In genomic region chr5:32785639-32786216, GRCh38 we compare ENCODE assay signal across 11 cellular contexts.
DNase-seq lines count a peak whose midpoint lies in the region; ATAC-seq, FAIRE-seq and TF ChIP-seq lines count a peak whose summit lies in the region.
"Had no signal": no experiment of that assay in that cellular context is flagged by ENCODE, and none has a peak within 500 bp of the region (broad histone marks: within the 10 kb centered on the region; RNA-seq: fewer than 3 reads in every experiment).

No MANE protein-coding gene starts in this region.

- H3K9me3 Mint-ChIP-seq in endodermal cell: no peaks in the 10 kb centered on the region
- no peaks in the 10 kb centered on the region for H3K9me3 Mint-ChIP-seq in CD4-positive, alpha-beta T cell

- DNase-seq in PC-9 (peak; percentile 91 to 96), endodermal cell (no peak), retinal pigment epithelial cell (ENCODE audit: low read depth) (peak; percentile 86), D341Med (ENCODE audit: low spot score) (no peak), ureter (ENCODE audit: low spot score) (no peak), frontal cortex (ENCODE audit: low spot score in 2 of 2) (no peak)
- no peak for DNase-seq in CD4-positive, alpha-beta T cell
- DNase-seq: NCI-H2081 treated with DMSO at 0.1 percent for 48 hours, thyroid gland had no signal

- intact Hi-C loops in PC-9 (cut with micrococcal nuclease; ENCODE audit: unreplicated experiment): loop anchor here (1.0 to 10.0 kb wide), 10 partner anchors 17 to 489 kb away; partner anchors contain the start of gene ZFR
- intact Hi-C loops in CD4-positive, alpha-beta T cell (cut with DNase I, micrococcal nuclease): no loop called here

- peak overlapping the region; percentile 60 for H3K4me2 ChIP-seq in PC-9

- TF ChIP-seq CTCF in PC-9 (conservative IDR thresholded peaks at IDR 0.05): no peak
- TF ChIP-seq CTCF in endodermal cell (conservative IDR thresholded peaks at IDR 0.05): no peak
- TF ChIP-seq CTCF in retinal pigment epithelial cell (conservative IDR thresholded peaks at IDR 0.05; ENCODE audit: low read depth, low read length): no peak
- TF ChIP-seq CTCF in CD4-positive, alpha-beta T cell (IDR thresholded peaks at IDR 0.05): no peak

- FAIRE-seq in frontal cortex (lab: Jason Lieb, UNC): no peak

- no TSS peak for BruUV-seq in PC-9 (replicated peaks; lab: Mats Ljungman, UMichigan)

- no peaks in the 10 kb centered on the region for H4K20me1 ChIP-seq in PC-9 (ENCODE audit: insufficient read depth)

- peaks cover 5% of the 10 kb centered on the region for H3K4me1 Mint-ChIP-seq in endodermal cell
- H3K4me1 Mint-ChIP-seq in CD4-positive, alpha-beta T cell (ENCODE audit: low read depth): no peaks in the 10 kb centered on the region

- H3K27me3 ChIP-seq in PC-9 (ENCODE audit: insufficient read depth, low read depth): peaks cover 45% of the 10 kb centered on the region
- H3K27me3 ChIP-seq in endodermal cell (ENCODE audit: control insufficient read depth, insufficient read depth, low read length, poor library complexity, severe bottlenecking): no peaks in the 10 kb centered on the region
- no peaks in the 10 kb centered on the region for H3K27me3 ChIP-seq in CD4-positive, alpha-beta T cell (ENCODE audit: control insufficient read depth, insufficient read depth, low read length)
- H3K27me3 ChIP-seq: gastroesophageal sphincter, thyroid gland had no signal

- no peaks in the 10 kb centered on the region for H3K9me2 ChIP-seq in PC-9 (ENCODE audit: insufficient read depth)

- H3K4me3 ChIP-seq in PC-9 (peak overlapping the region; percentile 25; the same call in 1 of the 2 replicates), endodermal cell (ENCODE audit: low read length) (no peak overlapping the region), retinal pigment epithelial cell (ENCODE audit: low read length) (no peak overlapping the region)
- H3K4me3 ChIP-seq: gastroesophageal sphincter, thyroid gland had no signal

- H3K27me3 Mint-ChIP-seq in endodermal cell (ENCODE audit: insufficient read depth): peaks cover 10% of the 10 kb centered on the region
- H3K27me3 Mint-ChIP-seq in CD4-positive, alpha-beta T cell: peaks cover 10% of the 10 kb centered on the region

- H3K36me3 ChIP-seq in PC-9 (ENCODE audit: low read depth) (no peaks in the 10 kb centered on the region), endodermal cell (ENCODE audit: control insufficient read depth, insufficient read depth, low read length) (no peaks in the 10 kb centered on the region)
- H3K36me3 ChIP-seq: gastroesophageal sphincter, thyroid gland had no signal

- peaks cover 28% of the 10 kb centered on the region for H3K4me1 ChIP-seq in PC-9 (replicated peaks; ENCODE audit: insufficient read depth)
- H3K4me1 ChIP-seq in endodermal cell (ENCODE audit: control insufficient read depth, insufficient read depth, low read length): no peaks in the 10 kb centered on the region
- H3K4me1 ChIP-seq: gastroesophageal sphincter had no signal

- POLR2A ChIA-PET in PC-9 (lab: Charles Lee; ENCODE audit: unreplicated experiment): interaction anchor here (0.5 to 0.6 kb wide), 3 partner anchors 25 to 612 kb away, joined by 3 to 11 read pairs (median 3); partner anchors contain the start of gene GOLPH3
- POLR2A ChIA-PET in CD4-positive, alpha-beta T cell (lab: Charles Lee): no interaction called here

- H3F3A ChIP-seq in PC-9 (ENCODE audit: insufficient read depth, low read depth): peaks cover 18% of the 10 kb centered on the region

- CTCF ChIA-PET in PC-9 (lab: Charles Lee): interaction anchor here (0.9 to 1.2 kb wide), 2 partner anchors 52 to 77 kb away, joined by 3 to 4 read pairs; no protein-coding TSS in a partner anchor
- CTCF ChIA-PET in CD4-positive, alpha-beta T cell (lab: Charles Lee): no interaction called here

- no peak overlapping the region for H3K27ac Mint-ChIP-seq in endodermal cell
- H3K27ac Mint-ChIP-seq in CD4-positive, alpha-beta T cell: no peak overlapping the region

- no peaks in the 10 kb centered on the region for H3K36me3 Mint-ChIP-seq in endodermal cell (ENCODE audit: low read depth)
- H3K36me3 Mint-ChIP-seq in CD4-positive, alpha-beta T cell (ENCODE audit: low read depth): no peaks in the 10 kb centered on the region

- H3K79me2 ChIP-seq in PC-9 (ENCODE audit: low read depth): no peaks in the 10 kb centered on the region

- 86% methylated on average over 2 of the region's 2 CpGs; no CpG with 5 or more reads in 1 of the 2 experiments for WGBS in endodermal cell (ENCODE audit: insufficient coverage in 1 of 2, insufficient read length in 1 of 2), 2 experiments

- no peak overlapping the region for H3K4me3 Mint-ChIP-seq in endodermal cell
- H3K4me3 Mint-ChIP-seq in CD4-positive, alpha-beta T cell: no peak overlapping the region

- ATAC-seq in GM18870 (IDR thresholded peaks at IDR 0.05; ENCODE audit: unreplicated experiment): peak; percentile 50
- no peak for ATAC-seq in CD4-positive, alpha-beta T cell (ENCODE audit: poor library complexity)
- ATAC-seq: gastroesophageal sphincter had no signal

- H2AFZ ChIP-seq in PC-9: peak overlapping the region; percentile 24; the same call in 1 of the 2 replicates

- no peak overlapping the region for H3K9ac ChIP-seq in endodermal cell (ENCODE audit: extremely low read depth, low read length, poor library complexity, severe bottlenecking)

- H3K9me3 ChIP-seq in PC-9 (ENCODE audit: insufficient read depth, low read depth) (no peaks in the 10 kb centered on the region), endodermal cell (ENCODE audit: control insufficient read depth, low read length) (no peaks in the 10 kb centered on the region)
- no peaks in the 10 kb centered on the region for H3K9me3 ChIP-seq in CD4-positive, alpha-beta T cell (ENCODE audit: control insufficient read depth, low read length)
- H3K9me3 ChIP-seq: gastroesophageal sphincter, thyroid gland had no signal

- H3K27ac ChIP-seq in PC-9 (peak overlapping the region; percentile 77), endodermal cell (ENCODE audit: low read depth, low read length) (peak overlapping the region; percentile 82)
- no peak overlapping the region for H3K27ac ChIP-seq in CD4-positive, alpha-beta T cell (ENCODE audit: low read depth, low read length)
- H3K27ac ChIP-seq: gastroesophageal sphincter, thyroid gland had no signal

Comparison
In these comparisons a context has a peak if more than half of its experiments do, and no peak if none do; other contexts are left out.
1. DNase-seq: peak in PC-9 (2 of 2) and retinal pigment epithelial cell (single experiment); none in endodermal cell (single experiment), D341Med (single experiment), ureter (single experiment), CD4-positive, alpha-beta T cell (0 of 10) and frontal cortex (0 of 2).